22 cellular contexts compared by ENCODE assay signal in the genomic region with DNA sequence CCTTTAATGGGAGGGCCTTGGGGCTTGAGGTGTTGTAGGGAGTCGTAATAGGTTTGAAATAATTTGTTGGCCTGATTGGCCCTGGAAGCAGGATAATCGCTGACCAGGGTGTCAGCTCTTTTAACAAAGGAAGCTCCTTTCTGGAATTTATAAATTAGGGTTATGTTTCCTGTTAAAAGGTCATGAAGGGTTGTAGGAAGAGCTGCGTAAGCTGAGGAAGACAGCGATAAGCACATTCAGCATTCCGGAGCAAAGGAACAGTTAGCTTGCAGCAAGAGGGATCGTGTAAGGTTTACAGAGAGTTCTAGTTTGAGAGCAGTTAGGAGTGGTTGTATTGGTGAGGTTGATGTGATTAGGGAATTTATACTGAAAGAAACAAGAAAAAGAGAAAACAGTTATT. TPM values are rescaled to one million over a fixed set of nuclear protein-coding genes. Genes with fewer than 3 reads are reported as not detected.
"Had no signal": no experiment of that assay in that cellular context is flagged by ENCODE, and none has a peak within 500 bp of the region (broad histone marks: within the 10 kb centered on the region; RNA-seq: fewer than 3 reads in every experiment).

No MANE protein-coding gene starts in this region.

- DNase-seq: IMR-90, Karpas-422, KG1, MM.1S, NCI-H1092 treated with DMSO at 0.1 percent for 48 hours, NCI-H1436, NCI-H187, NCI-H2029, NCI-H2081 treated with DMSO at 0.1 percent for 48 hours, NCI-H2171, NCI-H226, NCI-H446, NCI-H510A, NCI-H69, NCI-H774, Right ventricle myocardium superior, RPMI8226, SIG-M5 had no signal

- FAIRE-seq: RCC 7860 had no signal

- H3K27me3 ChIP-seq: SJSA1 had no signal

- H3K4me1 ChIP-seq: SJSA1 had no signal

- H3K9me3 ChIP-seq: SJSA1 had no signal

- H3K4me3 ChIP-seq: SJSA1, SK-N-MC had no signal

- H3K36me3 ChIP-seq: SJSA1 had no signal

- H3K27ac ChIP-seq: SJSA1, SK-N-MC had no signal

RNA-seq across cellular contexts. Expression of a gene that starts 21.3 kb away (rescaled TPM):
- total RNA-seq: HT-29, Right ventricle myocardium superior had no signal

RNA-seq across cellular contexts. Expression of a gene that starts 30.3 kb away (rescaled TPM):
- total RNA-seq: HT-29, Right ventricle myocardium superior had no signal

RNA-seq across cellular contexts. Expression of a gene that starts 47.6 kb away (rescaled TPM):
- total RNA-seq: HT-29, IMR-90, Right ventricle myocardium superior, SJSA1 had no signal
